ENCODE assay signal across 16 cellular contexts in genomic region chr15:41881550-41881924, GRCh38. TPM values are rescaled to one million over a fixed set of nuclear protein-coding genes. Genes with fewer than 3 reads are reported as not detected.
DNase-seq lines count a peak whose midpoint lies in the region; ATAC-seq and TF ChIP-seq lines count a peak whose summit lies in the region.
"Had no signal": no experiment of that assay in that cellular context is flagged by ENCODE, and none has a peak within 500 bp of the region (broad histone marks: within the 10 kb centered on the region; RNA-seq: fewer than 3 reads in every experiment).

No MANE protein-coding gene starts in this region.

- H3K4me3 Mint-ChIP-seq in activated naive CD4-positive, alpha-beta T cell treated with anti-CD3 and anti-CD28 coated beads for 36 hours: no peak overlapping the region
- H3K4me3 Mint-ChIP-seq in naive thymus-derived CD4-positive, alpha-beta T cell: peak overlapping the region; percentile 12 to 74 (median 60)
- H3K4me3 Mint-ChIP-seq: activated CD4-positive, alpha-beta T cell treated with anti-CD3 and anti-CD28 coated beads, Interleukin-2, amount 10 ng/mL, durations not matched to agents 7 days and 5 days had no signal

- CTCF ChIA-PET in activated naive CD4-positive, alpha-beta T cell treated with anti-CD3 and anti-CD28 coated beads for 36 hours (lab: Charles Lee): interaction anchor here (0.8 to 1.7 kb wide), 4 partner anchors 11 to 158 kb away, joined by 3 to 5 read pairs (median 4); no protein-coding TSS in a partner anchor
- CTCF ChIA-PET in naive thymus-derived CD4-positive, alpha-beta T cell (lab: Charles Lee): interaction anchor here (1.3 kb wide), 1 partner anchor 56 kb away, joined by 3 read pairs; no protein-coding TSS in a partner anchor

- peak overlapping the region; percentile 3 to 23 for H3K27ac Mint-ChIP-seq in activated naive CD4-positive, alpha-beta T cell treated with anti-CD3 and anti-CD28 coated beads, Interleukin-2, amount 50 U/mL, for 72 hours
- H3K27ac Mint-ChIP-seq in activated naive CD4-positive, alpha-beta T cell treated with anti-CD3 and anti-CD28 coated beads for 36 hours: no peak overlapping the region
- H3K27ac Mint-ChIP-seq in naive thymus-derived CD4-positive, alpha-beta T cell: peak overlapping the region in 4 of 9 donors; percentile 13 to 58 (median 42)
- H3K27ac Mint-ChIP-seq: activated CD4-positive, alpha-beta T cell treated with anti-CD3 and anti-CD28 coated beads, Interleukin-2, amount 10 ng/mL, durations not matched to agents 7 days and 5 days had no signal

- H3K27me3 ChIP-seq in naive thymus-derived CD4-positive, alpha-beta T cell (ENCODE audit: control insufficient read depth in 2 of 2, insufficient read depth in 2 of 2, low read length in 2 of 2): no peaks in the 10 kb centered on the region
- H3K27me3 ChIP-seq in upper lobe of right lung: no peaks in the 10 kb centered on the region
- H3K27me3 ChIP-seq: testis had no signal

- no peaks in the 10 kb centered on the region for H3K4me1 ChIP-seq in naive thymus-derived CD4-positive, alpha-beta T cell (ENCODE audit: control insufficient read depth in 2 of 2, insufficient read depth in 2 of 2, low read length in 2 of 2)
- peaks cover 3% of the 10 kb centered on the region for H3K4me1 ChIP-seq in upper lobe of right lung
- H3K4me1 ChIP-seq: HAP-1 had no signal

- POLR2A ChIA-PET in naive thymus-derived CD4-positive, alpha-beta T cell (lab: Charles Lee): no interaction called here

- no peaks in the 10 kb centered on the region for H3K9me3 ChIP-seq in naive thymus-derived CD4-positive, alpha-beta T cell (ENCODE audit: control insufficient read depth in 2 of 3, low read length in 3 of 3)
- no peaks in the 10 kb centered on the region for H3K9me3 ChIP-seq in upper lobe of right lung
- H3K9me3 ChIP-seq: HAP-1, SK-N-SH, testis had no signal

- no peak for ATAC-seq in activated naive CD4-positive, alpha-beta T cell treated with anti-CD3 and anti-CD28 coated beads, Interleukin-2, amount 50 U/mL, for 72 hours
- ATAC-seq in esophagus mucosa: peak; percentile 3
- ATAC-seq in naive thymus-derived CD4-positive, alpha-beta T cell: no peak
- no peak for ATAC-seq in upper lobe of right lung
- ATAC-seq in GM19452 (IDR thresholded peaks at IDR 0.05; ENCODE audit: unreplicated experiment): no peak

- no peak for TF ChIP-seq CTCF in upper lobe of right lung (IDR thresholded peaks at IDR 0.05)

- no peaks in the 10 kb centered on the region for H3K9me3 Mint-ChIP-seq in activated naive CD4-positive, alpha-beta T cell treated with anti-CD3 and anti-CD28 coated beads, Interleukin-2, amount 50 U/mL, for 72 hours
- no peaks in the 10 kb centered on the region for H3K9me3 Mint-ChIP-seq in activated naive CD4-positive, alpha-beta T cell treated with anti-CD3 and anti-CD28 coated beads for 36 hours
- H3K9me3 Mint-ChIP-seq in naive thymus-derived CD4-positive, alpha-beta T cell: no peaks in the 10 kb centered on the region
- H3K9me3 Mint-ChIP-seq: activated CD4-positive, alpha-beta T cell treated with anti-CD3 and anti-CD28 coated beads, Interleukin-2, amount 10 ng/mL, durations not matched to agents 7 days and 5 days; IgD-negative memory B cell had no signal

- no peak overlapping the region for H3K27ac ChIP-seq in naive thymus-derived CD4-positive, alpha-beta T cell (ENCODE audit: low read depth, low read length)
- no peak overlapping the region for H3K27ac ChIP-seq in upper lobe of right lung
- H3K27ac ChIP-seq: testis had no signal

- H3K36me3 ChIP-seq in naive thymus-derived CD4-positive, alpha-beta T cell (ENCODE audit: control insufficient read depth in 2 of 3, insufficient read depth in 3 of 3, low read length in 3 of 3): no peaks in the 10 kb centered on the region
- H3K36me3 ChIP-seq in upper lobe of right lung: no peaks in the 10 kb centered on the region
- H3K36me3 ChIP-seq: HAP-1 had no signal

- intact Hi-C loops in activated naive CD4-positive, alpha-beta T cell treated with anti-CD3 and anti-CD28 coated beads for 36 hours (cut with micrococcal nuclease): no loop called here
- intact Hi-C loops in naive thymus-derived CD4-positive, alpha-beta T cell (cut with micrococcal nuclease): no loop called here
- intact Hi-C loops in upper lobe of right lung (cut with DNase I): no loop called here

- H3K4me3 ChIP-seq in naive thymus-derived CD4-positive, alpha-beta T cell (ENCODE audit: low read length): no peak overlapping the region
- H3K4me3 ChIP-seq in upper lobe of right lung: peak overlapping the region; percentile 31
- H3K4me3 ChIP-seq: HAP-1 had no signal

- DNase-seq in activated naive CD4-positive, alpha-beta T cell treated with anti-CD3 and anti-CD28 coated beads, Interleukin-2, amount 50 U/mL, for 72 hours (ENCODE audit: low spot score in 2 of 2): no peak
- no peak for DNase-seq in activated naive CD4-positive, alpha-beta T cell treated with anti-CD3 and anti-CD28 coated beads for 36 hours
- DNase-seq in naive thymus-derived CD4-positive, alpha-beta T cell: no peak
- no peak for DNase-seq in upper lobe of right lung
- DNase-seq in NCI-H226: no peak
- DNase-seq in HuH-7 (ENCODE audit: low spot score): no peak
- DNase-seq: activated CD4-positive, alpha-beta T cell treated with anti-CD3 and anti-CD28 coated beads, Interleukin-2, amount 10 ng/mL, durations not matched to agents 7 days and 5 days; activated gamma-delta T cell; DMS153; islet precursor cell; SK-N-SH; testis had no signal

- peaks cover 8% of the 10 kb centered on the region for H3K4me1 Mint-ChIP-seq in activated naive CD4-positive, alpha-beta T cell treated with anti-CD3 and anti-CD28 coated beads for 36 hours (ENCODE audit: low read depth)
- peaks cover 5 to 17% (median 7%) of the 10 kb centered on the region in 7 donors for H3K4me1 Mint-ChIP-seq in naive thymus-derived CD4-positive, alpha-beta T cell

- peaks cover 0 to 4% of the 10 kb centered on the region in 2 donors for H3K36me3 Mint-ChIP-seq in activated naive CD4-positive, alpha-beta T cell treated with anti-CD3 and anti-CD28 coated beads, Interleukin-2, amount 50 U/mL, for 72 hours
- H3K36me3 Mint-ChIP-seq in activated naive CD4-positive, alpha-beta T cell treated with anti-CD3 and anti-CD28 coated beads for 36 hours (ENCODE audit: low read depth): no peaks in the 10 kb centered on the region
- no peaks in the 10 kb centered on the region for H3K36me3 Mint-ChIP-seq in naive thymus-derived CD4-positive, alpha-beta T cell
- H3K36me3 Mint-ChIP-seq: IgD-negative memory B cell had no signal

- H3K27me3 Mint-ChIP-seq in activated naive CD4-positive, alpha-beta T cell treated with anti-CD3 and anti-CD28 coated beads for 36 hours (ENCODE audit: low read depth): peaks cover 11% of the 10 kb centered on the region
- H3K27me3 Mint-ChIP-seq in naive thymus-derived CD4-positive, alpha-beta T cell: peaks cover 6 to 20% (median 10%) of the 10 kb centered on the region in 5 donors

RNA-seq across cellular contexts. Expression of gene SPTBN5, which starts 12.3 kb away (rescaled TPM):
- 1 to 10 TPM in 1 of 2 donors, under 1 TPM in 1; 0.55 to 1.4 TPM for total RNA-seq in activated naive CD4-positive, alpha-beta T cell treated with anti-CD3 and anti-CD28 coated beads, Interleukin-2, amount 50 U/mL, for 72 hours
- under 1 TPM; 0.17 to 0.32 TPM for total RNA-seq in activated naive CD4-positive, alpha-beta T cell treated with anti-CD3 and anti-CD28 coated beads for 36 hours
- total RNA-seq in esophagus mucosa (2.1 TPM), upper lobe of right lung (1.9 TPM)
- 1 to 10 TPM; 1.4 to 2.7 (median 1.9) TPM for total RNA-seq in naive thymus-derived CD4-positive, alpha-beta T cell
- under 1 TPM in 1 of 2 donors, not detected in 1; 0.12 TPM for polyA plus RNA-seq in naive thymus-derived CD4-positive, alpha-beta T cell
- polyA plus RNA-seq: IgD-negative memory B cell had no signal

RNA-seq across cellular contexts. Expression of gene PLA2G4B, which starts 42.9 kb away (rescaled TPM):
- total RNA-seq in activated naive CD4-positive, alpha-beta T cell treated with anti-CD3 and anti-CD28 coated beads, Interleukin-2, amount 50 U/mL, for 72 hours: 1 to 10 TPM; 8.3 to 9.4 TPM
- total RNA-seq in activated naive CD4-positive, alpha-beta T cell treated with anti-CD3 and anti-CD28 coated beads for 36 hours: 1 to 10 TPM; 9.0 to 9.7 TPM
- 23.6 TPM for total RNA-seq in esophagus mucosa
- total RNA-seq in naive thymus-derived CD4-positive, alpha-beta T cell: 10 to 100 TPM; 21.1 to 69.9 (median 33.9) TPM
- polyA plus RNA-seq in naive thymus-derived CD4-positive, alpha-beta T cell: 1 to 10 TPM in 1 of 2 donors, under 1 TPM in 1; 0.98 to 2.3 TPM
- total RNA-seq in upper lobe of right lung: 14.4 TPM

RNA-seq across cellular contexts. Expression of gene JMJD7, which starts 53.6 kb away (rescaled TPM):
- 10 to 100 TPM; 13.5 to 17.7 TPM for total RNA-seq in activated naive CD4-positive, alpha-beta T cell treated with anti-CD3 and anti-CD28 coated beads, Interleukin-2, amount 50 U/mL, for 72 hours
- 10 to 100 TPM; 18.7 to 19.8 TPM for total RNA-seq in activated naive CD4-positive, alpha-beta T cell treated with anti-CD3 and anti-CD28 coated beads for 36 hours
- total RNA-seq in esophagus mucosa (35.4 TPM), upper lobe of right lung (36.7 TPM)
- 10 to 100 TPM; 25.3 to 83.7 (median 52.1) TPM for total RNA-seq in naive thymus-derived CD4-positive, alpha-beta T cell
- 10 to 100 TPM; 22.4 to 28.6 TPM for polyA plus RNA-seq in naive thymus-derived CD4-positive, alpha-beta T cell
